ENCODE assay signal across 12 cellular contexts in the genomic region with DNA sequence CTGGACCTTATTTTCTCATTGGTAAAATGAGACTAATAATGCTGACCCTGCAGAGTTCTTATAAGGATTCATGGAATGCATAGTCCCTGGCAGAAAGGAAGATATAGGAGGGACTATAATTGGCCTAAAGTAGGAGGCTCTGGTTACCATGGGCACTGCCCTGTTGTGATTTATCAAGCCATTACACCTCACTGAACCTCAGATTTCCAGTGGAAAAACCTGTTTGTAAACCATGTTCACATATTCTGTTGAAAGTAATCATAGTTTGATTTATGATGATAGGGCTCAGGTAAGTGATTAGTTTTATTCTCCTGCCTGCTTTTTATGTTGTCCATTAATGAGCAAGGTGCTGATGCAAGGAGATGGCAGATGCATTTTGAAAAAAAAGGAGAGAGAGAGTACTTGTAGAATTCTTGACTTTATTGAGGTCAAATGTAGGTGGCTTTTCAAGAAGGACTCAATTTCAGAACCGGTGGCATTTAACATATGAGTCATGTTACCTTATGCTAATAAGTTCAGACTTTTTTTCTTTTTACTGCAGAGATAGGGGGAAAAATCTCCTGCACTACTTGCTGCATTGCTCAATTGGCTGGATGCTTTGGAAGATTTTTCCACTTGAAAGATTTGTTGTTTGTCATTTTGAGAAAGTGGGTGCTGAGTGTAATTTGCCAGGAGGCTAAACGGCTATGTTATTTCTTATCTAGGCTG. TPM values are rescaled to one million over a fixed set of nuclear protein-coding genes. Genes with fewer than 3 reads are reported as not detected.
DNase-seq lines count a peak whose midpoint lies in the region; ATAC-seq and TF ChIP-seq lines count a peak whose summit lies in the region.
"Had no signal": no experiment of that assay in that cellular context is flagged by ENCODE, and none has a peak within 500 bp of the region (broad histone marks: within the 10 kb centered on the region; RNA-seq: fewer than 3 reads in every experiment).

No MANE protein-coding gene starts in this region.

- peaks cover 16% of the 10 kb centered on the region for H3K4me1 ChIP-seq in CD8-positive, alpha-beta memory T cell (ENCODE audit: insufficient read depth, low read length)
- H3K4me1 ChIP-seq in HEK293 (ENCODE audit: control insufficient read depth, insufficient read depth, low read length) (peaks cover 26% of the 10 kb centered on the region), lung (ENCODE audit: control insufficient read depth in 2 of 2, insufficient read depth in 2 of 2, low read length in 2 of 2) (peaks cover 5 to 12% of the 10 kb centered on the region in 2 donors)

- H3K9me3 Mint-ChIP-seq in CD8-positive, alpha-beta memory T cell = no peaks in the 10 kb centered on the region
- H3K9me3 Mint-ChIP-seq in naive thymus-derived CD8-positive, alpha-beta T cell = no peaks in the 10 kb centered on the region

- H3K27ac Mint-ChIP-seq in CD8-positive, alpha-beta memory T cell = peak overlapping the region in 5 of 8 donors; percentile 31 to 79 (median 49)
- peak overlapping the region in 5 of 10 donors; percentile 3 to 81 (median 16) for H3K27ac Mint-ChIP-seq in naive thymus-derived CD8-positive, alpha-beta T cell

- 23 to 61% methylated on average over 2 of the region's 2 CpGs for WGBS in lung, 2 donors

- H3K36me3 Mint-ChIP-seq in CD8-positive, alpha-beta memory T cell = peaks cover 0 to 2% (median 2%) of the 10 kb centered on the region in 3 donors
- H3K36me3 Mint-ChIP-seq in naive thymus-derived CD8-positive, alpha-beta T cell = peaks cover 0 to 3% (median 0%) of the 10 kb centered on the region in 3 donors

- H3K4me3 Mint-ChIP-seq in CD8-positive, alpha-beta memory T cell = no peak overlapping the region
- no peak overlapping the region for H3K4me3 Mint-ChIP-seq in naive thymus-derived CD8-positive, alpha-beta T cell

- DNase-seq in CD8-positive, alpha-beta memory T cell = no peak
- DNase-seq in astrocyte of the hippocampus (ENCODE audit: low read depth, low spot score) (peak; percentile 68), lung (ENCODE audit: low spot score) (no peak), DMS 273 treated with DMSO at 0.1 percent for 48 hours (lab: John Stamatoyannopoulos, UW) (no peak), NCI-H146 treated with DMSO at 0.1 percent for 48 hours (lab: John Stamatoyannopoulos, UW; ENCODE audit: unreplicated experiment) (no peak)
- DNase-seq in stimulated activated CD4-positive, alpha-beta T cell treated with anti-CD3 and anti-CD28 coated beads, Interleukin-4, amount 100 ng/mL, for 4 hours = no peak
- DNase-seq in naive thymus-derived CD8-positive, alpha-beta T cell = no peak
- DNase-seq: glutamatergic neuron, NCI-H345, uterus had no signal

- H3K9me3 ChIP-seq in CD8-positive, alpha-beta memory T cell (ENCODE audit: low read length) = no peaks in the 10 kb centered on the region
- no peaks in the 10 kb centered on the region; the same call in 1 of the 2 replicates for H3K9me3 ChIP-seq in HEK293 (ENCODE audit: control insufficient read depth, insufficient read depth, low read depth, low read length)
- H3K9me3 ChIP-seq in lung (ENCODE audit: control insufficient read depth in 2 of 2, insufficient read depth in 1 of 2, low read length in 1 of 2) = no peaks in the 10 kb centered on the region
- H3K9me3 ChIP-seq: uterus had no signal

- H3K27ac ChIP-seq in CD8-positive, alpha-beta memory T cell (ENCODE audit: low read depth, low read length) = no peak overlapping the region
- no peak overlapping the region for H3K27ac ChIP-seq in HEK293 (ENCODE audit: extremely low read depth, low read depth, low read length)
- peak overlapping the region in 1 of 2 donors; percentile 27 for H3K27ac ChIP-seq in lung (ENCODE audit: low read depth in 1 of 2, low read length in 1 of 2)

- TF ChIP-seq CTCF in HEK293 (tag by site-specific recombination; IDR thresholded peaks at IDR 0.05) (no peak), lung (IDR thresholded peaks at IDR 0.05; ENCODE audit: control extremely low read depth, extremely low read depth) (no peak)

- H3K4me1 Mint-ChIP-seq in CD8-positive, alpha-beta memory T cell = peaks cover 34 to 58% (median 48%) of the 10 kb centered on the region in 3 donors
- H3K4me1 Mint-ChIP-seq in naive thymus-derived CD8-positive, alpha-beta T cell = peaks cover 22 to 51% (median 45%) of the 10 kb centered on the region in 4 donors

- H3K4me3 ChIP-seq in CD8-positive, alpha-beta memory T cell (ENCODE audit: low read length) = no peak overlapping the region
- H3K4me3 ChIP-seq in HEK293 (ENCODE audit: low read depth, low read length) (no peak overlapping the region), lung (no peak overlapping the region)
- H3K4me3 ChIP-seq: skin epidermis, uterus had no signal

- ATAC-seq in lung (ENCODE audit: insufficient read depth, low FRiP score) = peak; percentile 37
- no peak for ATAC-seq in naive thymus-derived CD8-positive, alpha-beta T cell

- CTCF ChIA-PET in CD8-positive, alpha-beta memory T cell (lab: Charles Lee) = no interaction called here
- CTCF ChIA-PET in HEK293 (lab: Yijun Ruan, JAX) = interaction anchor here (0.6 to 1.6 kb wide), 6 partner anchors 8 to 965 kb away, joined by 3 to 13 read pairs (median 4); no protein-coding TSS in a partner anchor

- no peaks in the 10 kb centered on the region for H3K36me3 ChIP-seq in CD8-positive, alpha-beta memory T cell (ENCODE audit: insufficient read depth, low read length)
- H3K36me3 ChIP-seq in HEK293 (ENCODE audit: control insufficient read depth in 2 of 2, insufficient read depth in 1 of 2, low read length in 2 of 2) (no peaks in the 10 kb centered on the region; a peak in 1 of 3 replicates), lung (ENCODE audit: control insufficient read depth in 2 of 2, insufficient read depth in 2 of 2, low read length in 2 of 2) (no peaks in the 10 kb centered on the region)
- H3K36me3 ChIP-seq: uterus had no signal

- H3K27me3 Mint-ChIP-seq in CD8-positive, alpha-beta memory T cell = no peaks in the 10 kb centered on the region
- no peaks in the 10 kb centered on the region for H3K27me3 Mint-ChIP-seq in naive thymus-derived CD8-positive, alpha-beta T cell

- H3K27me3 ChIP-seq in CD8-positive, alpha-beta memory T cell (ENCODE audit: insufficient read depth, low read length, poor library complexity, severe bottlenecking) = no peaks in the 10 kb centered on the region
- no peaks in the 10 kb centered on the region for H3K27me3 ChIP-seq in lung (ENCODE audit: control insufficient read depth, insufficient read depth)
- H3K27me3 ChIP-seq: uterus had no signal

- POLR2A ChIA-PET in CD8-positive, alpha-beta memory T cell (lab: Charles Lee) = no interaction called here
- POLR2A ChIA-PET in HEK293 (lab: Yijun Ruan, JAX) = no interaction called here
- POLR2A ChIA-PET in naive thymus-derived CD8-positive, alpha-beta T cell (lab: Charles Lee) = interaction anchor here (0.6 kb wide), 1 partner anchor 757 kb away, joined by 5 read pairs; no protein-coding TSS in a partner anchor

TF ChIP-seq in HEK293, 187 proteins besides CTCF, POLR2A, EP300 and RAD21 (continues in another document):
- peak; percentile 17; the same call in 1 of the 2 replicates for TF ChIP-seq ZBTB17 (tag by site-specific recombination; IDR thresholded peaks at IDR 0.05)
- TF ChIP-seq, protein P1, sequence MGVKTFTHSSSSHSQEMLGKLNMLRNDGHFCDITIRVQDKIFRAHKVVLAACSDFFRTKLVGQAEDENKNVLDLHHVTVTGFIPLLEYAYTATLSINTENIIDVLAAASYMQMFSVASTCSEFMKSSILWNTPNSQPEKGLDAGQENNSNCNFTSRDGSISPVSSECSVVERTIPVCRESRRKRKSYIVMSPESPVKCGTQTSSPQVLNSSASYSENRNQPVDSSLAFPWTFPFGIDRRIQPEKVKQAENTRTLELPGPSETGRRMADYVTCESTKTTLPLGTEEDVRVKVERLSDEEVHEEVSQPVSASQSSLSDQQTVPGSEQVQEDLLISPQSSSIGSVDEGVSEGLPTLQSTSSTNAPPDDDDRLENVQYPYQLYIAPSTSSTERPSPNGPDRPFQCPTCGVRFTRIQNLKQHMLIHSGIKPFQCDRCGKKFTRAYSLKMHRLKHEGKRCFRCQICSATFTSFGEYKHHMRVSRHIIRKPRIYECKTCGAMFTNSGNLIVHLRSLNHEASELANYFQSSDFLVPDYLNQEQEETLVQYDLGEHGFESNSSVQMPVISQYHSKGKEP (tag by site-specific recombination; IDR thresholded peaks at IDR 0.05) = peak; percentile 57; the same call in 1 of the 2 replicates
- TF ChIP-seq, protein P2, sequence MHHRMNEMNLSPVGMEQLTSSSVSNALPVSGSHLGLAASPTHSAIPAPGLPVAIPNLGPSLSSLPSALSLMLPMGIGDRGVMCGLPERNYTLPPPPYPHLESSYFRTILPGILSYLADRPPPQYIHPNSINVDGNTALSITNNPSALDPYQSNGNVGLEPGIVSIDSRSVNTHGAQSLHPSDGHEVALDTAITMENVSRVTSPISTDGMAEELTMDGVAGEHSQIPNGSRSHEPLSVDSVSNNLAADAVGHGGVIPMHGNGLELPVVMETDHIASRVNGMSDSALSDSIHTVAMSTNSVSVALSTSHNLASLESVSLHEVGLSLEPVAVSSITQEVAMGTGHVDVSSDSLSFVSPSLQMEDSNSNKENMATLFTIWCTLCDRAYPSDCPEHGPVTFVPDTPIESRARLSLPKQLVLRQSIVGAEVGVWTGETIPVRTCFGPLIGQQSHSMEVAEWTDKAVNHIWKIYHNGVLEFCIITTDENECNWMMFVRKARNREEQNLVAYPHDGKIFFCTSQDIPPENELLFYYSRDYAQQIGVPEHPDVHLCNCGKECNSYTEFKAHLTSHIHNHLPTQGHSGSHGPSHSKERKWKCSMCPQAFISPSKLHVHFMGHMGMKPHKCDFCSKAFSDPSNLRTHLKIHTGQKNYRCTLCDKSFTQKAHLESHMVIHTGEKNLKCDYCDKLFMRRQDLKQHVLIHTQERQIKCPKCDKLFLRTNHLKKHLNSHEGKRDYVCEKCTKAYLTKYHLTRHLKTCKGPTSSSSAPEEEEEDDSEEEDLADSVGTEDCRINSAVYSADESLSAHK (tag by site-specific recombination; IDR thresholded peaks at IDR 0.05) = no peak
- TF ChIP-seq OSR2 (tag by site-specific recombination; IDR thresholded peaks at IDR 0.05) = peak; percentile 73

RNA-seq across cellular contexts. Expression of a gene that starts 14.6 kb away (rescaled TPM):
- 10 to 100 TPM; 51.6 to 53.3 TPM for total RNA-seq in CD8-positive, alpha-beta memory T cell
- polyA plus RNA-seq in CD8-positive, alpha-beta memory T cell = 21.4 TPM
- 10 to 100 TPM; 19.4 to 49.7 TPM for total RNA-seq in lung
- 10 to 100 TPM in 1 of 2 donors, 1 to 10 TPM in 1; 8.9 to 13.2 TPM for polyA plus RNA-seq in lung
- total RNA-seq in naive thymus-derived CD8-positive, alpha-beta T cell = 10 to 100 TPM; 23.6 to 25.4 TPM
- polyA plus RNA-seq in naive thymus-derived CD8-positive, alpha-beta T cell = 10 to 100 TPM; 15.3 to 16.8 (median 15.5) TPM

RNA-seq across cellular contexts. Expression of a gene that starts 37.2 kb away (rescaled TPM):
- total RNA-seq in CD8-positive, alpha-beta memory T cell = 10 to 100 TPM; 39.6 to 40.3 TPM
- polyA plus RNA-seq in CD8-positive, alpha-beta memory T cell = 52.3 TPM
- total RNA-seq in lung = 10 to 100 TPM; 24.6 to 35.2 TPM
- 10 to 100 TPM; 19.0 to 23.2 TPM for polyA plus RNA-seq in lung
- total RNA-seq in naive thymus-derived CD8-positive, alpha-beta T cell = 10 to 100 TPM; 43.4 to 46.1 TPM
- polyA plus RNA-seq in naive thymus-derived CD8-positive, alpha-beta T cell = 10 to 100 TPM; 58.9 to 62.8 (median 59.6) TPM
